In the genomic region with DNA sequence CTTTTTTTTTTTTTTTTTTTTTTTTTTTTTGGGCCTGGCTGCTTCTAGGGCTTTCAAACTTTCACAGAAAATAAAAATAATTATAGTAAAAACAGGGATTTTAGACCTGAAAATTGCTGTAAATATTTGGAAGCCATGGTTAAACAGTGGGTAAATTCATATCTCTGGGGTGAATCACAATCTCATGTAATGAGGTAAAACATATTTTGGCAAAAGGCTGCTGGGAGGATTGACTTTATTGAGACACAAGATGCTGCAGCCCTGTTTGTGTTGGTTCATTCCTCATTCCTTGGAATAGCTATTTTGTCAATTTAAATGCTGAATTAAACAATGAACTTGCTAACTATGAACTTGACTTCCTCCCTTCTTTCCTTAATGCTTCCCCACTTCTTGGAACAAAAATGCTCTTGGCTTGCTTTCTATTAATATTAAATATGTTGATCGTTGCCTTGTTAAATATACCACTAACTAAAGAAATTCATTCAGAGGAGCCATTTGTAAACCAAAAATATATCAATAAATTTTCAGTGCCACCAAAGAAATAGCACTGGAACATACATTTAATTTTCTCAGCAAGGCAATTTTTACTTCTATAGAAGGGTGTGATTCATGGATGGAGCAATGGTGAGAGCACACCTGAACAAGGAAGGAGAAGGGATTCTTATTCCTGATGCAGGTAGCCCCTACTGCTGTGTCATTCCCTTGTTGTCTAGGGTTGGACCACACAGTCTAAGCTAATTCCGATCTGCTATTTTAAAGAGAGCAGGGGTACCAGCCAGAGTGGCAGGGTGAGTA, we compare ENCODE assay signal across 1 cellular context.
TF ChIP-seq lines count a peak whose summit lies in the region.

No MANE protein-coding gene starts in this region.

TF ChIP-seq in GM23338, 12 proteins besides CTCF, POLR2A, EP300 and RAD21 (continued from another document):
- TF ChIP-seq, protein P1, sequence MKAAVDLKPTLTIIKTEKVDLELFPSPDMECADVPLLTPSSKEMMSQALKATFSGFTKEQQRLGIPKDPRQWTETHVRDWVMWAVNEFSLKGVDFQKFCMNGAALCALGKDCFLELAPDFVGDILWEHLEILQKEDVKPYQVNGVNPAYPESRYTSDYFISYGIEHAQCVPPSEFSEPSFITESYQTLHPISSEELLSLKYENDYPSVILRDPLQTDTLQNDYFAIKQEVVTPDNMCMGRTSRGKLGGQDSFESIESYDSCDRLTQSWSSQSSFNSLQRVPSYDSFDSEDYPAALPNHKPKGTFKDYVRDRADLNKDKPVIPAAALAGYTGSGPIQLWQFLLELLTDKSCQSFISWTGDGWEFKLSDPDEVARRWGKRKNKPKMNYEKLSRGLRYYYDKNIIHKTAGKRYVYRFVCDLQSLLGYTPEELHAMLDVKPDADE (IDR thresholded peaks at IDR 0.05), result no peak
- no peak for TF ChIP-seq NANOG (IDR thresholded peaks at IDR 0.05; ENCODE audit: borderline replicate concordance)
